Comparison of ENCODE assay signal across 8 cellular contexts in genomic region chr19:55385749-55386514, GRCh38. TPM values are rescaled to one million over a fixed set of nuclear protein-coding genes. Genes with fewer than 3 reads are reported as not detected.
DNase-seq lines count a peak whose midpoint lies in the region; ATAC-seq, FAIRE-seq and TF ChIP-seq lines count a peak whose summit lies in the region.

TSS of gene RPL28 (plus strand) at chr19:55385932. CDS start at chr19:55386358, 426 bp downstream.

- H3K4me3 ChIP-seq in breast epithelium (peak within 1 kb of the TSS; percentile 77 to 89 (median 85)), iPS-20b (ENCODE audit: low read length) (peak within 1 kb of the TSS; percentile 99), small intestine (ENCODE audit: low read depth in 1 of 2, low read length in 2 of 2) (peak within 1 kb of the TSS; percentile 75 to 95)

- H3K36me3 ChIP-seq in breast epithelium (no peaks in the 10 kb centered on the region), iPS-20b (ENCODE audit: insufficient read depth, low read depth, low read length) (peaks cover 42% of the 10 kb centered on the region), small intestine (ENCODE audit: control insufficient read depth in 2 of 2, insufficient read depth in 2 of 2, low read length in 2 of 2) (peaks cover 4 to 18% of the 10 kb centered on the region in 2 donors)

- no peaks in the 10 kb centered on the region for H3K9me3 ChIP-seq in breast epithelium
- no peaks in the 10 kb centered on the region for H3K9me3 ChIP-seq in iPS-20b (ENCODE audit: insufficient read depth, low read depth, low read length)
- H3K9me3 ChIP-seq in small intestine (ENCODE audit: control insufficient read depth, low read depth): no peaks in the 10 kb centered on the region

- TF ChIP-seq POLR2A in breast epithelium (IDR thresholded peaks at IDR 0.05): peak; percentile 96

- no peak for TF ChIP-seq CTCF in VCaP (conservative IDR thresholded peaks at IDR 0.05)
- no peak for TF ChIP-seq CTCF in breast epithelium (IDR thresholded peaks at IDR 0.05)

- H3K4me1 ChIP-seq in breast epithelium (peaks cover 18 to 25% of the 10 kb centered on the region in 2 donors), iPS-20b (ENCODE audit: insufficient read depth, low read length) (peaks cover 31% of the 10 kb centered on the region), small intestine (ENCODE audit: control insufficient read depth in 2 of 2, insufficient read depth in 1 of 2, low read depth in 1 of 2, low read length in 1 of 2) (peaks cover 8 to 12% of the 10 kb centered on the region in 2 donors)

- H3K27me3 ChIP-seq in breast epithelium: no peaks in the 10 kb centered on the region
- H3K27me3 ChIP-seq in iPS-20b (ENCODE audit: insufficient read depth, low read length): peaks cover 21% of the 10 kb centered on the region
- H3K27me3 ChIP-seq in small intestine (ENCODE audit: control insufficient read depth in 2 of 2, insufficient read depth in 2 of 2, low read length in 2 of 2): no peaks in the 10 kb centered on the region

- H3K9ac ChIP-seq in iPS-20b (ENCODE audit: low read depth, low read length): peak within 1 kb of the TSS; percentile 100

- ATAC-seq in GM18519 (IDR thresholded peaks at IDR 0.05; ENCODE audit: low FRiP score, unreplicated experiment) (peak; percentile 51), HG03060 (IDR thresholded peaks at IDR 0.05; ENCODE audit: low read depth, unreplicated experiment) (peak; percentile 70)

- 0% methylated on average over 65 of the region's 65 CpGs for WGBS in small intestine, 3 donors

- DNase-seq in 8988T: peak; percentile 80
- peak; percentile 99 for DNase-seq in NCI-H2196 (lab: John Stamatoyannopoulos, UW; ENCODE audit: unreplicated experiment)
- peak; percentile 98 to 99 for DNase-seq in breast epithelium (ENCODE audit: low spot score in 2 of 2)
- DNase-seq in small intestine: peak; percentile 99

- FAIRE-seq in small intestine (lab: Jason Lieb, UNC): no peak

- intact Hi-C loops in breast epithelium (cut with DNase I; ENCODE audit: low total_unique reads): no loop called here

- H3K27ac ChIP-seq in VCaP (peak within 1 kb of the TSS; percentile 96), breast epithelium (peak within 1 kb of the TSS; percentile 91 to 96), iPS-20b (ENCODE audit: low read length) (peak within 1 kb of the TSS; percentile 87), small intestine (ENCODE audit: low read depth in 1 of 2, low read length in 1 of 2) (peak within 1 kb of the TSS; percentile 86 to 97)

RNA-seq across cellular contexts. Expression of gene RPL28, which starts in this region (rescaled TPM):
- 100 to 1,000 TPM; 462 to 673 (median 471) TPM for total RNA-seq in breast epithelium
- 1,000 to 10,000 TPM; 1,338 to 2,360 (median 2,011) TPM for polyA plus RNA-seq in small intestine

Comparison
In these comparisons a context has a peak if more than half of its experiments do, and no peak if none do; other contexts are left out.
1. Peak in every context shown above with its lines: DNase-seq, ATAC-seq, H3K4me3 ChIP-seq and H3K27ac ChIP-seq.